Comparison of ENCODE assay signal across 20 cellular contexts in the genomic region with DNA sequence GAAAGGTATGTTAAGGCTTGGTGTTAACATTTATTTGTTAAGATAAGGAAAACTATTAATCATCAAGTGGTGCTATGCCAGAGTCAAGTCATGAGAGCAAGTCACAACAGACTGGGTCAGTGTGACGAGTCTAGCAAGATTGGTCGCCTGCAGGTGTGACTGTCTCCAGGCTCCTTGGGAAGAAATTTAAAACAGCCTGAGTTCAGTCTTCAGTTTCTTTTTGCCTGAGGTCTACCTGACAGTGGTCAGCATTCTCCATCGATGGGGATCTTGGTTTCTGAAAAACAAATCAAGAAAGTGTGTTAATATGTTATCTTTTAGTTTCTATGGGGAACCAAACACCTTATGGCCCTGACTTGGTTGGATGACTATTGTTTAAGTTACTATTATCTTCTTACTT. TPM values are rescaled to one million over a fixed set of nuclear protein-coding genes. Genes with fewer than 3 reads are reported as not detected.
DNase-seq lines count a peak whose midpoint lies in the region; ATAC-seq, FAIRE-seq and TF ChIP-seq lines count a peak whose summit lies in the region.
"Had no signal": no experiment of that assay in that cellular context is flagged by ENCODE, and none has a peak within 500 bp of the region (broad histone marks: within the 10 kb centered on the region; RNA-seq: fewer than 3 reads in every experiment).

No MANE protein-coding gene starts in this region.

- no CpG with 5 or more reads among the region's 3 CpGs for WGBS in neuronal stem cell (ENCODE audit: extremely low coverage in 2 of 2, insufficient read length in 2 of 2, insufficient replicate concordance in 1 of 2), 2 donors

- H2BK5ac ChIP-seq in neuronal stem cell (ENCODE audit: low read length) = no peak overlapping the region

- peak overlapping the region; percentile 89 for H3K27ac Mint-ChIP-seq in progenitor cell of endocrine pancreas
- H3K27ac Mint-ChIP-seq: activated T-helper 2 cell treated with anti-CD3 and anti-CD28 coated beads, Interferon-gamma antibody, Interleukin-2, Interleukin-4, amounts not matched to agents 10 μg/mL and 5 μg/mL and 100 μg/mL, durations not matched to agents 14 hours and 24 hours and 36 hours had no signal

- ATAC-seq in HG02642 (IDR thresholded peaks at IDR 0.05; ENCODE audit: poor library complexity, unreplicated experiment) (peak; percentile 89), HG03196 (IDR thresholded peaks at IDR 0.05; ENCODE audit: unreplicated experiment) (peak; percentile 90), GM18505 (IDR thresholded peaks at IDR 0.05; ENCODE audit: unreplicated experiment) (no peak)
- ATAC-seq: right cardiac atrium had no signal

- H3K23ac ChIP-seq in neuronal stem cell (ENCODE audit: low read depth, low read length, poor library complexity) = no peak overlapping the region

- H2BK120ac ChIP-seq in neuronal stem cell (ENCODE audit: low read depth, low read length) = no peak overlapping the region

- H3K27me3 Mint-ChIP-seq in progenitor cell of endocrine pancreas = no peaks in the 10 kb centered on the region

- no peak overlapping the region for H4K91ac ChIP-seq in neuronal stem cell (ENCODE audit: low read depth, low read length, poor library complexity)

- H3K18ac ChIP-seq in neuronal stem cell (ENCODE audit: low read length) = no peak overlapping the region

- no peak overlapping the region for H3K9ac ChIP-seq in neuronal stem cell (ENCODE audit: low read depth, low read length, poor library complexity)
- H3K9ac ChIP-seq: BLaER1 treated with 17β-estradiol and CSF1 and Interleukin-3, amounts not matched to agents 10 nM and 100 nM had no signal

- H3K27me3 ChIP-seq in neuronal stem cell (ENCODE audit: control insufficient read depth in 3 of 3, insufficient read depth in 3 of 3, low read depth in 1 of 3, low read length in 3 of 3) = no peaks in the 10 kb centered on the region
- H3K27me3 ChIP-seq: BLaER1 treated with 17β-estradiol and CSF1 and Interleukin-3, amounts not matched to agents 10 nM and 100 nM had no signal

- H3K4me3 Mint-ChIP-seq in progenitor cell of endocrine pancreas (ENCODE audit: low read depth) = no peak overlapping the region
- H3K4me3 Mint-ChIP-seq: neural crest cell had no signal

- DNase-seq in GM19239 (ENCODE audit: insufficient read length, low spot score) = peak; percentile 5
- no peak for DNase-seq in progenitor cell of endocrine pancreas (ENCODE audit: low spot score, unreplicated experiment)
- no peak for DNase-seq in neuronal stem cell (ENCODE audit: low spot score)
- no peak for DNase-seq in T1000 (lab: John Stamatoyannopoulos, UW)
- DNase-seq: amygdala; DMS53; glutamatergic neuron; mesendoderm; NCI-H187 treated with DMSO at 0.1 percent for 48 hours; NCI-H510A; right cardiac atrium; stimulated activated CD4-positive, alpha-beta T cell treated with anti-CD3 and anti-CD28 coated beads, Interleukin-2, amount 100 ng/mL, for 24 hours had no signal

- peaks cover 7% of the 10 kb centered on the region for H3K36me3 Mint-ChIP-seq in progenitor cell of endocrine pancreas (ENCODE audit: insufficient read depth)

- H3K4me1 Mint-ChIP-seq in progenitor cell of endocrine pancreas (ENCODE audit: low read depth) = peaks cover 36% of the 10 kb centered on the region
- H3K4me1 Mint-ChIP-seq: neural crest cell had no signal

- H3K9me3 Mint-ChIP-seq in progenitor cell of endocrine pancreas (ENCODE audit: low read depth) = peaks cover 18% of the 10 kb centered on the region
- H3K9me3 Mint-ChIP-seq: activated T-helper 2 cell treated with anti-CD3 and anti-CD28 coated beads, Interferon-gamma antibody, Interleukin-2, Interleukin-4, amounts not matched to agents 10 μg/mL and 5 μg/mL and 100 μg/mL, durations not matched to agents 14 hours and 24 hours and 36 hours; neural crest cell had no signal

- no peaks in the 10 kb centered on the region for H3K9me3 ChIP-seq in neuronal stem cell (replicated peaks in 1 of 2; ENCODE audit: control insufficient read depth in 2 of 2, insufficient read depth in 1 of 2, low read depth in 1 of 2, low read length in 2 of 2)

- no peak overlapping the region for H2AK5ac ChIP-seq in neuronal stem cell (ENCODE audit: low read depth, low read length)

- no peak overlapping the region for H3K4me2 ChIP-seq in neuronal stem cell (ENCODE audit: insufficient read depth, low read length, poor library complexity, severe bottlenecking)
- H3K4me2 ChIP-seq: BLaER1 treated with 17β-estradiol and CSF1 and Interleukin-3, amounts not matched to agents 10 nM and 100 nM; PC-9 had no signal

- no peak overlapping the region for H2BK15ac ChIP-seq in neuronal stem cell (ENCODE audit: low read length)

- no peak overlapping the region for H2BK12ac ChIP-seq in neuronal stem cell (ENCODE audit: low read length)

- H3K27ac ChIP-seq in neuronal stem cell (replicated peaks; ENCODE audit: low read length) = no peak overlapping the region
- H3K27ac ChIP-seq: BLaER1 treated with 17β-estradiol and CSF1 and Interleukin-3, amounts not matched to agents 10 nM and 100 nM; PC-9; SK-N-MC had no signal

- H3K4me3 ChIP-seq in neuronal stem cell (ENCODE audit: low read length in 2 of 2) = no peak overlapping the region
- H3K4me3 ChIP-seq: BLaER1 treated with 17β-estradiol and CSF1 and Interleukin-3, amounts not matched to agents 10 nM and 100 nM; PC-9; SK-N-MC had no signal

- FAIRE-seq in GM19239 (lab: Jason Lieb, UNC) = peak; percentile 93

- no peaks in the 10 kb centered on the region for H3K36me3 ChIP-seq in neuronal stem cell (replicated peaks in 1 of 2; ENCODE audit: control insufficient read depth in 2 of 2, insufficient read depth in 2 of 2, low read length in 2 of 2)
- H3K36me3 ChIP-seq: BLaER1 treated with 17β-estradiol and CSF1 and Interleukin-3, amounts not matched to agents 10 nM and 100 nM had no signal

- no peak overlapping the region for H2AFZ ChIP-seq in neuronal stem cell (ENCODE audit: low read length)
- H2AFZ ChIP-seq: PC-9 had no signal

- H3K4me1 ChIP-seq in neuronal stem cell (ENCODE audit: control insufficient read depth in 2 of 2, insufficient read depth in 1 of 2, low read depth in 1 of 2, low read length in 2 of 2) = no peaks in the 10 kb centered on the region
- H3K4me1 ChIP-seq: BLaER1 treated with 17β-estradiol and CSF1 and Interleukin-3, amounts not matched to agents 10 nM and 100 nM had no signal

- no peak for TF ChIP-seq POLR2A in GM18505 (IDR thresholded peaks at IDR 0.05; ENCODE audit: borderline replicate concordance, extremely low read depth, insufficient read depth, insufficient read length)

- H3K14ac ChIP-seq in neuronal stem cell (ENCODE audit: low read length) = no peak overlapping the region

- no peak overlapping the region for H4K8ac ChIP-seq in neuronal stem cell (ENCODE audit: low read depth, low read length)

- no peak for TF ChIP-seq CTCF in progenitor cell of endocrine pancreas (IDR thresholded peaks at IDR 0.05; ENCODE audit: unreplicated experiment)

- no peak overlapping the region for H3K4ac ChIP-seq in neuronal stem cell (ENCODE audit: low read length)

- H3K79me1 ChIP-seq in neuronal stem cell (ENCODE audit: low read depth, low read length) = no peaks in the 10 kb centered on the region

RNA-seq across cellular contexts. Expression of gene CETN3, which starts 56.3 kb away (rescaled TPM):
- 34.7 and 42.3 TPM in 2 replicates for total RNA-seq in progenitor cell of endocrine pancreas
- polyA plus RNA-seq in neuronal stem cell (2013, experiment 1 of 2) = 72.5 TPM
- 76.3 TPM for polyA plus RNA-seq in neuronal stem cell (2013, experiment 2 of 2)
